Comparison of ENCODE assay signal across 11 cellular contexts in genomic region chr1:198651685-198652400, GRCh38. TPM values are rescaled to one million over a fixed set of nuclear protein-coding genes. Genes with fewer than 3 reads are reported as not detected.
DNase-seq lines count a peak whose midpoint lies in the region; ATAC-seq and TF ChIP-seq lines count a peak whose summit lies in the region.
"Had no signal": no experiment of that assay in that cellular context is flagged by ENCODE, and none has a peak within 500 bp of the region (broad histone marks: within the 10 kb centered on the region; RNA-seq: fewer than 3 reads in every experiment).

No MANE protein-coding gene starts in this region.

- H3K4me1 Mint-ChIP-seq in CD14-positive monocyte (peaks cover 74% of the 10 kb centered on the region), activated B cell treated with CpG ODN at 0.5 μM for 24 hours (peaks cover 83% of the 10 kb centered on the region)

- peak overlapping the region; percentile 76 to 88 (median 85) for H3K27ac Mint-ChIP-seq in CD14-positive monocyte
- H3K27ac Mint-ChIP-seq in activated B cell treated with CpG ODN at 0.5 μM for 24 hours: peak overlapping the region; percentile 90

- no peaks in the 10 kb centered on the region for H3K27me3 ChIP-seq in aorta (ENCODE audit: control insufficient read depth in 1 of 2, insufficient read depth in 2 of 2, low read length in 1 of 2)
- H3K27me3 ChIP-seq: upper lobe of left lung had no signal

- H3K27ac ChIP-seq in aorta (ENCODE audit: low read depth in 1 of 2, low read length in 2 of 2): no peak overlapping the region

- no peaks in the 10 kb centered on the region for H3K36me3 ChIP-seq in aorta (ENCODE audit: control insufficient read depth in 1 of 2, insufficient read depth in 2 of 2, low read length in 1 of 2)
- H3K36me3 ChIP-seq: upper lobe of left lung had no signal

- peak; percentile 59 for ATAC-seq in GM18868 (IDR thresholded peaks at IDR 0.05; ENCODE audit: unreplicated experiment)
- ATAC-seq in HG03103 (IDR thresholded peaks at IDR 0.05; ENCODE audit: low read depth, unreplicated experiment): peak; percentile 57
- peak; percentile 69 for ATAC-seq in activated B cell treated with CpG ODN at 0.5 μM for 24 hours (ENCODE audit: low read depth)
- ATAC-seq in aorta (ENCODE audit: low FRiP score): no peak

- H3K9me3 Mint-ChIP-seq in CD14-positive monocyte (no peaks in the 10 kb centered on the region), activated B cell treated with CpG ODN at 0.5 μM for 24 hours (peaks cover 7% of the 10 kb centered on the region)

- intact Hi-C loops in CD14-positive monocyte (cut with micrococcal nuclease) (no loop called here), activated B cell treated with CpG ODN at 0.5 μM for 24 hours (cut with micrococcal nuclease) (loop anchor here (1.0 to 2.0 kb wide), 3 partner anchors 11 to 53 kb away; no protein-coding TSS in a partner anchor), aorta (cut with DNase I) (no loop called here)

- no peaks in the 10 kb centered on the region for H3K4me1 ChIP-seq in aorta (ENCODE audit: control insufficient read depth in 1 of 2, insufficient read depth in 2 of 2, low read length in 2 of 2)
- H3K4me1 ChIP-seq: upper lobe of left lung had no signal

- H3K4me3 Mint-ChIP-seq in CD14-positive monocyte: peak overlapping the region; percentile 40 to 60
- H3K4me3 Mint-ChIP-seq in activated B cell treated with CpG ODN at 0.5 μM for 24 hours: peak overlapping the region; percentile 68

- CTCF ChIA-PET in activated B cell treated with CpG ODN at 0.5 μM for 24 hours (lab: Charles Lee): interaction anchor here (1.3 kb wide), 1 partner anchor 27 kb away, joined by 4 read pairs; no protein-coding TSS in a partner anchor

- DNase-seq in CD14-positive monocyte (ENCODE audit: low spot score): no peak
- no peak for DNase-seq in activated B cell treated with CpG ODN at 0.5 μM for 24 hours
- DNase-seq in globus pallidus (ENCODE audit: low spot score): no peak
- DNase-seq in aorta: no peak
- no peak for DNase-seq in COR-L47 (lab: John Stamatoyannopoulos, UW)
- no peak for DNase-seq in DMS79 (lab: John Stamatoyannopoulos, UW)
- DNase-seq: SHP77 had no signal

- H3K36me3 Mint-ChIP-seq in CD14-positive monocyte (peaks cover 55 to 60% of the 10 kb centered on the region in 2 donors), activated B cell treated with CpG ODN at 0.5 μM for 24 hours (ENCODE audit: low read depth) (peaks cover 54% of the 10 kb centered on the region)

- WGBS in aorta, 2 donors: 67 to 71% methylated on average over 7 of the region's 7 CpGs

- no peaks in the 10 kb centered on the region for H3K9me3 ChIP-seq in aorta (ENCODE audit: control insufficient read depth, low read length)
- H3K9me3 ChIP-seq: upper lobe of left lung had no signal

- TF ChIP-seq CTCF in CD14-positive monocyte (IDR thresholded peaks at IDR 0.05) (no peak), activated B cell treated with CpG ODN at 0.5 μM for 24 hours (IDR thresholded peaks at IDR 0.05) (no peak)

- H3K27me3 Mint-ChIP-seq in CD14-positive monocyte (ENCODE audit: low read depth in 3 of 3): peaks cover 0 to 3% (median 0%) of the 10 kb centered on the region in 3 donors
- H3K27me3 Mint-ChIP-seq in activated B cell treated with CpG ODN at 0.5 μM for 24 hours: no peaks in the 10 kb centered on the region

- no peak overlapping the region for H3K4me3 ChIP-seq in aorta (ENCODE audit: low read length in 2 of 2)
- H3K4me3 ChIP-seq: upper lobe of left lung had no signal

- POLR2A ChIA-PET in activated B cell treated with CpG ODN at 0.5 μM for 24 hours (lab: Charles Lee): interaction anchor here (0.7 to 4.1 kb wide), 12 partner anchors 8 to 97 kb away, joined by 3 to 36 read pairs (median 8); partner anchors contain the start of gene PTPRC

RNA-seq across cellular contexts. Expression of gene PTPRC, which starts 13.0 kb away (rescaled TPM):
- polyA plus RNA-seq in CD14-positive monocyte (100 to 1,000 TPM; 667 to 992 TPM), aorta (10 to 100 TPM in 1 of 2 donors, 1 to 10 TPM in 1; 1.4 to 12.9 TPM)
- total RNA-seq in activated B cell treated with CpG ODN at 0.5 μM for 24 hours (426 and 506 TPM in 2 replicates), aorta (10 to 100 TPM; 46.6 to 89.9 TPM)
- total RNA-seq: renal cortical epithelial cell had no signal
